1 cellular context compared by ENCODE assay signal in genomic region chr1:212791676-212792395, GRCh38.
TF ChIP-seq lines count a peak whose summit lies in the region.

Gene NSL1, minus strand, starts transcription at chr1:212791777. Its CDS starts 14 bp downstream, at chr1:212791763.
Gene TATDN3, plus strand, starts transcription at chr1:212791894. Its CDS starts 28 bp downstream, at chr1:212791922.

TF ChIP-seq in K562, 482 proteins besides CTCF, POLR2A, EP300 and RAD21 (continued from another document and continues in another):
- TF ChIP-seq TSHZ1 (CRISPR knock-in tag; IDR thresholded peaks at IDR 0.05) = no peak; the same call in 1 of the 2 replicates
- TF ChIP-seq ZNF75A (CRISPR knock-in tag; IDR thresholded peaks at IDR 0.05) = peak; percentile 60
- no peak for TF ChIP-seq HOXB6 (CRISPR knock-in tag; IDR thresholded peaks at IDR 0.05; ENCODE audit: borderline replicate concordance)
- TF ChIP-seq ID3 (CRISPR knock-in tag; IDR thresholded peaks at IDR 0.05) = no peak
- peak; percentile 91; the same call in 1 of the 2 replicates for TF ChIP-seq ID3 (tag; IDR thresholded peaks at IDR 0.05)
- peak; percentile 87 for TF ChIP-seq POLR2H (tag; IDR thresholded peaks at IDR 0.05; ENCODE audit: low read depth)
- peak; percentile 22; the same call in 1 of the 2 replicates for TF ChIP-seq MGA (IDR thresholded peaks at IDR 0.05)
- TF ChIP-seq POLR2AphosphoS5 (IDR thresholded peaks at IDR 0.05; ENCODE audit: control insufficient read depth, insufficient read depth, low read depth, low read length) = peak; percentile 92
- peak; percentile 98 for TF ChIP-seq SETDB1 (IDR thresholded peaks at IDR 0.05; ENCODE audit: low read length)
- TF ChIP-seq ZNF717 (CRISPR knock-in tag; IDR thresholded peaks at IDR 0.05) = no peak
- peak; percentile 9; the same call in 1 of the 2 replicates for TF ChIP-seq KLF1 (tag; IDR thresholded peaks at IDR 0.05)
- 0 out of 2 replicates have a peak, but pooled peaks have one; percentile 47 for TF ChIP-seq THRB (CRISPR knock-in tag; conservative IDR thresholded peaks at IDR 0.05)
- peak; percentile 78 to 90 for TF ChIP-seq MLLT1 (IDR thresholded peaks at IDR 0.05)
- TF ChIP-seq ATF6 (CRISPR knock-in tag; IDR thresholded peaks at IDR 0.05) = peak; percentile 87
- TF ChIP-seq ZBTB9 (CRISPR knock-in tag; IDR thresholded peaks at IDR 0.05) = peak; percentile 89
- TF ChIP-seq KAT8 (IDR thresholded peaks at IDR 0.05; ENCODE audit: low read depth) = no peak
- peak; percentile 86 for TF ChIP-seq ESRRB (CRISPR knock-in tag; IDR thresholded peaks at IDR 0.05; ENCODE audit: borderline replicate concordance)
- TF ChIP-seq NELFE (IDR thresholded peaks at IDR 0.05; ENCODE audit: insufficient read depth, insufficient read length) = no peak
- TF ChIP-seq HINFP (tag; conservative IDR thresholded peaks at IDR 0.05; ENCODE audit: low read depth) = no peak
- TF ChIP-seq MYBL2 (IDR thresholded peaks at IDR 0.05; ENCODE audit: low read depth) = no peak
- no peak for TF ChIP-seq MYBL2 (CRISPR knock-in tag; IDR thresholded peaks at IDR 0.05; ENCODE audit: borderline replicate concordance)
- peak in 1 of 2 experiments; percentile 77; a peak in 1 of 4 replicates for TF ChIP-seq FOXA3 (CRISPR knock-in tag; conservative IDR thresholded peaks at IDR 0.05 in 1 of 2, IDR thresholded peaks at IDR 0.05 in 1 of 2)
- TF ChIP-seq SP1 (CRISPR knock-in tag; IDR thresholded peaks at IDR 0.05) = peak; percentile 99
- TF ChIP-seq GMEB1 (CRISPR knock-in tag; IDR thresholded peaks at IDR 0.05) = peak; percentile 74
- TF ChIP-seq LEF1 (IDR thresholded peaks at IDR 0.05) = peak; percentile 79; the same call in 1 of the 2 replicates
- TF ChIP-seq MTA2 (IDR thresholded peaks at IDR 0.05; ENCODE audit: low read depth) = peak; percentile 43; the same call in 1 of the 2 replicates
- TF ChIP-seq EWSR1 (IDR thresholded peaks at IDR 0.05; ENCODE audit: borderline replicate concordance, low read depth, partially characterized antibody) = no peak
